ENCODE assay signal across 10 cellular contexts in the genomic region with DNA sequence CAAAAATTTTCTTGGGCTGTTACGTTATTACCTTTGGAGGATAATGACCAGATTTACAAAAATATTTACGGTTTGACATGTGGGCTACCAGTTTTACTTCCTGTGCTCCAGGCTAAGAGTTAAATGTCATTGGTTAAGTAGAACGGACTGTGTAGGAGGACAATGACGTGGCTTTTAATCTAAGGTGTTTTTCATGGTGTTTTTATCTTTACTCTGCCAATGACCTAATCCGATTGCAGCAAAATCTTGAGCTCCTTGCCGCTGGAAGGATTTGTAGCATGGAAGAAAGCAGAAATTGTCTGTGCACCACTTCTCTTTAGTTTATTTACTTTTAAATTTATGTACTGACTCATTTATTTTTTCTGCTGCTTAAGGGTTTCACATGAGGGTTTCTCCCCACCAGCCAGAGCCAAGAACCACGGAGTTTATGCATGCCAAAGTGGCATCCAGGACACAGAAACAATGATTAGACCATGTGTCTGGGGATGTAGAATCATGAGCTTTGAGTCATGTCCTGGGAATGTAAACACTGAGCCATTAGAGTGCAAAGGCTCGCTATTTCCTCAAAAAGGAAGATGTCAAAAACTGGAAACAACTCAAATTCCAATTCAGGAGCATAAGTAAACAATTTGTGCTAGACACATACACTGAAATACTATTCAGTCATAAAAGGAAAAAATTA. TPM values are rescaled to one million over a fixed set of nuclear protein-coding genes. Genes with fewer than 3 reads are reported as not detected.
DNase-seq lines count a peak whose midpoint lies in the region; ATAC-seq, FAIRE-seq and TF ChIP-seq lines count a peak whose summit lies in the region.
"Had no signal": no experiment of that assay in that cellular context is flagged by ENCODE, and none has a peak within 500 bp of the region (broad histone marks: within the 10 kb centered on the region; RNA-seq: fewer than 3 reads in every experiment).

No MANE protein-coding gene starts in this region.

- no peaks in the 10 kb centered on the region for H3K27me3 ChIP-seq in dorsolateral prefrontal cortex

- H3K4me3 ChIP-seq in epithelial cell of esophagus (ENCODE audit: low read length), result no peak overlapping the region
- no peak overlapping the region for H3K4me3 ChIP-seq in dorsolateral prefrontal cortex

- no peak for FAIRE-seq in GM12891 (lab: Jason Lieb, UNC)

- DNase-seq in AG20443 (ENCODE audit: low spot score) (peak; percentile 93), MV-4-11 (lab: John Stamatoyannopoulos, UW) (peak; percentile 5), epithelial cell of esophagus (ENCODE audit: low read depth) (peak; percentile 87), mucosa of gallbladder (ENCODE audit: low spot score) (peak; percentile 75), dorsolateral prefrontal cortex (no peak), GM20000 (ENCODE audit: low spot score) (no peak), GM12891 (ENCODE audit: insufficient read length, low spot score) (no peak)
- DNase-seq: activated naive CD4-positive, alpha-beta T cell treated with Interleukin-2 at 50 U/mL for 16 hours; stimulated activated naive CD8-positive, alpha-beta T cell treated with anti-CD3 and anti-CD28 coated beads, Interleukin-15, amount 100 ng/mL, for 72 hours had no signal

- no peak for TF ChIP-seq POLR2A in GM12891 (IDR thresholded peaks at IDR 0.05; ENCODE audit: low read depth, low read length)

- no peak for TF ChIP-seq CTCF in epithelial cell of esophagus (IDR thresholded peaks at IDR 0.05; ENCODE audit: insufficient read depth, low read depth, low read length, missing control alignments)
- TF ChIP-seq CTCF in dorsolateral prefrontal cortex (IDR thresholded peaks at IDR 0.05 in 54 of 56, conservative IDR thresholded peaks at IDR 0.05 in 2 of 56; ENCODE audit: low read depth in 1 of 56, partially characterized antibody in 56 of 56), result no peak
- TF ChIP-seq CTCF in GM20000 (IDR thresholded peaks at IDR 0.05; ENCODE audit: extremely low read depth, missing control alignments), result no peak

- intact Hi-C loops in dorsolateral prefrontal cortex (cut with DNase I), result no loop called here

- H3K27ac ChIP-seq in dorsolateral prefrontal cortex, result peak overlapping the region in 1 of 59 donors; percentile 7

- no peak for ATAC-seq in GM19395 (IDR thresholded peaks at IDR 0.05; ENCODE audit: unreplicated experiment)
- ATAC-seq: stimulated activated naive CD8-positive, alpha-beta T cell treated with anti-CD3 and anti-CD28 coated beads, Interleukin-15, amount 100 ng/mL, for 72 hours had no signal

TF ChIP-seq in GM12891, 5 proteins besides CTCF, POLR2A, EP300 and RAD21:
- no peak for TF ChIP-seq POLR2AphosphoS5 (IDR thresholded peaks at IDR 0.05; ENCODE audit: low read depth, low read length)
- no peak for TF ChIP-seq PAX5 (IDR thresholded peaks at IDR 0.05; ENCODE audit: insufficient read depth, low read length, severe bottlenecking)
- no peak for TF ChIP-seq SPI1 (IDR thresholded peaks at IDR 0.05; ENCODE audit: low read depth, low read length)
- TF ChIP-seq POU2F2 (IDR thresholded peaks at IDR 0.05; ENCODE audit: low read depth, low read length), result no peak
- TF ChIP-seq TAF1 (IDR thresholded peaks at IDR 0.05; ENCODE audit: low read depth, low read length), result no peak

RNA-seq across cellular contexts. Expression of a gene that starts 1.9 kb away (rescaled TPM):
- total RNA-seq in mucosa of gallbladder (22.8 TPM), dorsolateral prefrontal cortex (10 to 100 TPM in 3 of 120 experiments, 1 to 10 TPM in 111, under 1 TPM in 1, not detected in 5; 0.89 to 13.4 (median 3.5) TPM)
- polyA plus RNA-seq in GM12891 (2012; ENCODE audit: low read depth, missing spikeins), result 33.7 TPM

RNA-seq across cellular contexts. Expression of a gene that starts 12.1 kb away (rescaled TPM):
- 36.7 TPM for total RNA-seq in mucosa of gallbladder
- 10 to 100 TPM in 36 of 120 experiments, 1 to 10 TPM in 84; 1.4 to 37.0 (median 7.5) TPM for total RNA-seq in dorsolateral prefrontal cortex
- polyA plus RNA-seq in GM12891 (2012; ENCODE audit: low read depth, missing spikeins), result 59.5 TPM

RNA-seq across cellular contexts. Expression of a gene that starts 24.1 kb away (rescaled TPM):
- total RNA-seq in mucosa of gallbladder (not detected), dorsolateral prefrontal cortex (1 to 10 TPM in 7 of 120 experiments, under 1 TPM in 19, not detected in 94; 0.33 to 1.6 (median 0.66) TPM)
- polyA plus RNA-seq in GM12891 (2012; ENCODE audit: low read depth, missing spikeins), result not detected

Comparison
In these comparisons a context has a peak if more than half of its experiments do, and no peak if none do; other contexts are left out.
1. DNase-seq: peak in AG20443 (single experiment), MV-4-11 (single experiment), epithelial cell of esophagus (single experiment) and mucosa of gallbladder (single experiment); none in dorsolateral prefrontal cortex (0 of 10), GM20000 (single experiment) and GM12891 (single experiment).